ENCODE assay signal across 14 cellular contexts in genomic region chr2:15316370-15316814, GRCh38.
DNase-seq lines count a peak whose midpoint lies in the region; ATAC-seq lines count a peak whose summit lies in the region.
"Had no signal": no experiment of that assay in that cellular context is flagged by ENCODE, and none has a peak within 500 bp of the region (broad histone marks: within the 10 kb centered on the region; RNA-seq: fewer than 3 reads in every experiment).

No MANE protein-coding gene starts in this region.

- DNase-seq in NCI-H510A (lab: John Stamatoyannopoulos, UW) (peak; percentile 10), NCI-H510A treated with DMSO at 0.1 percent for 48 hours (lab: John Stamatoyannopoulos, UW) (no peak), mesenchymal stem cell (no peak), caudate nucleus (lab: John Stamatoyannopoulos, UW) (no peak)
- peak; percentile 46 for DNase-seq in activated CD4-positive, alpha-beta memory T cell treated with anti-CD3 and anti-CD28 coated beads for 36 hours
- peak; percentile 18 to 45 for DNase-seq in central memory CD8-positive, alpha-beta T cell (ENCODE audit: low spot score in 2 of 2)
- DNase-seq in stimulated activated CD8-positive, alpha-beta memory T cell treated with anti-CD3 and anti-CD28 coated beads, Interleukin-2, amount 100 ng/mL, for 1 hour (ENCODE audit: low read depth in 2 of 2) = peak; percentile 3 to 4
- DNase-seq: PC-9 had no signal

- no peak overlapping the region for H3K4me2 ChIP-seq in mesenchymal stem cell (ENCODE audit: low read length, poor library complexity, severe bottlenecking)
- H3K4me2 ChIP-seq: PC-9 had no signal

- no peak overlapping the region for H3K4me3 ChIP-seq in mesenchymal stem cell (ENCODE audit: insufficient read depth in 1 of 2, low read depth in 1 of 2, low read length in 2 of 2)
- H3K4me3 ChIP-seq: gastroesophageal sphincter, PC-9, right atrium auricular region, tibial nerve had no signal

- peaks cover under 1% of the 10 kb centered on the region for H3K9me3 ChIP-seq in mesenchymal stem cell (ENCODE audit: control insufficient read depth, low read length)

- H3K18ac ChIP-seq in mesenchymal stem cell (ENCODE audit: low read depth in 1 of 2, low read length in 2 of 2) = no peak overlapping the region

- H3K27me3 Mint-ChIP-seq in activated CD4-positive, alpha-beta memory T cell treated with anti-CD3 and anti-CD28 coated beads for 36 hours = no peaks in the 10 kb centered on the region
- H3K27me3 Mint-ChIP-seq in central memory CD8-positive, alpha-beta T cell = no peaks in the 10 kb centered on the region

- no peaks in the 10 kb centered on the region for H3K4me1 ChIP-seq in mesenchymal stem cell (ENCODE audit: control insufficient read depth, insufficient read depth, low read depth, low read length)
- H3K4me1 ChIP-seq: gastroesophageal sphincter, right atrium auricular region, tibial nerve had no signal

- no peak overlapping the region for H2AK5ac ChIP-seq in mesenchymal stem cell (ENCODE audit: low read length, severe bottlenecking)

- no peak overlapping the region for H2AFZ ChIP-seq in mesenchymal stem cell (ENCODE audit: low read depth, low read length)
- H2AFZ ChIP-seq: PC-9 had no signal

- H3K27ac ChIP-seq in mesenchymal stem cell (ENCODE audit: low read length, poor library complexity, severe bottlenecking) = no peak overlapping the region
- no peak overlapping the region for H3K27ac ChIP-seq in caudate nucleus (ENCODE audit: low read depth, low read length)
- H3K27ac ChIP-seq: 22Rv1, gastroesophageal sphincter, PC-9, right atrium auricular region, tibial nerve had no signal

- H3K27me3 ChIP-seq in mesenchymal stem cell (ENCODE audit: control insufficient read depth in 1 of 2, insufficient read depth in 1 of 2, low read length in 2 of 2) = no peaks in the 10 kb centered on the region
- H3K27me3 ChIP-seq: gastroesophageal sphincter, right atrium auricular region, tibial nerve had no signal

- peaks cover 7 to 11% of the 10 kb centered on the region in 2 experiments for H3K36me3 ChIP-seq in mesenchymal stem cell (ENCODE audit: control insufficient read depth in 1 of 2, insufficient read depth in 2 of 2, low read depth in 1 of 2, low read length in 2 of 2)
- H3K36me3 ChIP-seq: right atrium auricular region had no signal

- 95% methylated on average over 11 of the region's 12 CpGs for WGBS in mesenchymal stem cell

- H2BK5ac ChIP-seq in mesenchymal stem cell (ENCODE audit: low read depth, low read length, poor library complexity, severe bottlenecking) = no peak overlapping the region

- intact Hi-C loops in activated CD4-positive, alpha-beta memory T cell treated with anti-CD3 and anti-CD28 coated beads for 36 hours (cut with micrococcal nuclease) = loop anchor here (10.0 kb wide), 2 partner anchors 142 to 248 kb away; partner anchors contain the start of gene NBAS

- H3K4me3 Mint-ChIP-seq in activated CD4-positive, alpha-beta memory T cell treated with anti-CD3 and anti-CD28 coated beads for 36 hours = no peak overlapping the region
- H3K4me3 Mint-ChIP-seq in central memory CD8-positive, alpha-beta T cell = peak overlapping the region; percentile 46
- H3K4me3 Mint-ChIP-seq: brain had no signal

- H2BK15ac ChIP-seq in mesenchymal stem cell (ENCODE audit: low read depth, poor library complexity, severe bottlenecking) = no peak overlapping the region

- H3K79me1 ChIP-seq in mesenchymal stem cell (replicated peaks; ENCODE audit: low read length, poor library complexity, severe bottlenecking) = peaks cover 7% of the 10 kb centered on the region

- no peak overlapping the region for H3K9ac ChIP-seq in mesenchymal stem cell (ENCODE audit: low read length)

- no peak overlapping the region for H3K23ac ChIP-seq in mesenchymal stem cell (ENCODE audit: low read length in 2 of 2)

- H3K14ac ChIP-seq in mesenchymal stem cell (ENCODE audit: low read length in 2 of 2) = peak overlapping the region in 1 of 2 experiments; percentile 48

- no peak overlapping the region for H2BK12ac ChIP-seq in mesenchymal stem cell (ENCODE audit: low read length in 2 of 2)

- no peak overlapping the region for H3K27ac Mint-ChIP-seq in activated CD4-positive, alpha-beta memory T cell treated with anti-CD3 and anti-CD28 coated beads for 36 hours
- peak overlapping the region; percentile 91 for H3K27ac Mint-ChIP-seq in central memory CD8-positive, alpha-beta T cell (ENCODE audit: low read depth)
- H3K27ac Mint-ChIP-seq: brain had no signal

- no peak overlapping the region for H4K91ac ChIP-seq in mesenchymal stem cell (ENCODE audit: low read length)

- no peak overlapping the region for H3K4ac ChIP-seq in mesenchymal stem cell (ENCODE audit: low read depth in 1 of 2, low read length in 2 of 2)

- POLR2A ChIA-PET in activated CD4-positive, alpha-beta memory T cell treated with anti-CD3 and anti-CD28 coated beads for 36 hours (lab: Charles Lee) = no interaction called here

- H4K8ac ChIP-seq in mesenchymal stem cell (ENCODE audit: low read length) = no peak overlapping the region

- CTCF ChIA-PET in activated CD4-positive, alpha-beta memory T cell treated with anti-CD3 and anti-CD28 coated beads for 36 hours (lab: Charles Lee) = no interaction called here

- ATAC-seq in central memory CD8-positive, alpha-beta T cell (replicated peaks; ENCODE audit: extremely low read depth, poor library complexity, severe bottlenecking) = peak; percentile 89
- no peak for ATAC-seq in HG02981 (IDR thresholded peaks at IDR 0.05; ENCODE audit: unreplicated experiment)
- ATAC-seq: gastroesophageal sphincter had no signal

- H3K36me3 Mint-ChIP-seq in activated CD4-positive, alpha-beta memory T cell treated with anti-CD3 and anti-CD28 coated beads for 36 hours = peaks cover 76% of the 10 kb centered on the region
- peaks cover 4% of the 10 kb centered on the region for H3K36me3 Mint-ChIP-seq in central memory CD8-positive, alpha-beta T cell (ENCODE audit: insufficient read depth)

- H2BK120ac ChIP-seq in mesenchymal stem cell (ENCODE audit: low read depth, low read length) = no peak overlapping the region

- H3K9me3 Mint-ChIP-seq in activated CD4-positive, alpha-beta memory T cell treated with anti-CD3 and anti-CD28 coated beads for 36 hours = peaks cover 41% of the 10 kb centered on the region
- peaks cover 18% of the 10 kb centered on the region for H3K9me3 Mint-ChIP-seq in central memory CD8-positive, alpha-beta T cell

- peaks cover 33% of the 10 kb centered on the region for H3K4me1 Mint-ChIP-seq in activated CD4-positive, alpha-beta memory T cell treated with anti-CD3 and anti-CD28 coated beads for 36 hours (ENCODE audit: low read depth)
- H3K4me1 Mint-ChIP-seq in central memory CD8-positive, alpha-beta T cell = peaks cover 62% of the 10 kb centered on the region

Comparison
In these comparisons a context has a peak if more than half of its experiments do, and no peak if none do; other contexts are left out.
1. DNase-seq: peak in NCI-H510A (single experiment), activated CD4-positive, alpha-beta memory T cell treated with anti-CD3 and anti-CD28 coated beads for 36 hours (single experiment), central memory CD8-positive, alpha-beta T cell (2 of 2) and stimulated activated CD8-positive, alpha-beta memory T cell treated with anti-CD3 and anti-CD28 coated beads, Interleukin-2, amount 100 ng/mL, for 1 hour (2 of 2); none in NCI-H510A treated with DMSO at 0.1 percent for 48 hours (single experiment), mesenchymal stem cell (single experiment) and caudate nucleus (0 of 61).